ENCODE assay signal across 8 cellular contexts in genomic region chr22:39014723-39015121, GRCh38. TPM values are rescaled to one million over a fixed set of nuclear protein-coding genes. Genes with fewer than 3 reads are reported as not detected.
A peak's percentile ranks its signal among the peaks of the same experiment; 100 is the strongest.
DNase-seq lines count a peak whose midpoint lies in the region; ATAC-seq, FAIRE-seq and TF ChIP-seq lines count a peak whose summit lies in the region.
"Not testable (repeated sequence)": the region's sequence is repeated elsewhere in the genome, so short reads cannot be mapped to it uniquely, and the experiment has no call there.

No MANE protein-coding gene starts in this region.

- in situ Hi-C loops in K562 (cut with MboI): loop anchor here (5.0 to 25.0 kb wide), 2 partner anchors 103 to 952 kb away; partner anchors contain the start of gene PICK1

- 0% methylated on average over 6 of the region's 6 CpGs for WGBS in K562 (ENCODE audit: insufficient coverage, low coverage, missing lambda C conversion rate)
- WGBS in lung, 2 donors: 38 to 45% methylated on average over 6 of the region's 6 CpGs
- WGBS in prostate gland: 24% methylated on average over 6 of the region's 6 CpGs
- 48 to 56% methylated on average over 6 of the region's 6 CpGs for WGBS in thyroid gland, 2 donors

- peak; percentile 11 for FAIRE-seq in K562 (lab: Jason Lieb, UNC)

- peak; percentile 18; the same call in 2 of the 3 replicates for ATAC-seq in DND-41 (ENCODE audit: insufficient read depth, low read depth)
- ATAC-seq in activated CD4-positive, CD25-positive, alpha-beta regulatory T cell treated with anti-CD3 and anti-CD28 coated beads, Interleukin-2, amount 50 U/mL, for 24 hours: peak; percentile 20 to 28
- ATAC-seq in K562: peak; percentile 9; the same call in 1 of the 3 replicates
- ATAC-seq in lung (ENCODE audit: insufficient read depth, low FRiP score): not testable (repeated sequence)

- not testable (repeated sequence) for TF ChIP-seq CTCF in DND-41 (IDR thresholded peaks at IDR 0.05; ENCODE audit: borderline replicate concordance, extremely low read depth, low read length, poor library complexity, severe bottlenecking); K562 (IDR thresholded peaks at IDR 0.05 in 2 of 3, conservative IDR thresholded peaks at IDR 0.05 in 1 of 3; ENCODE audit: insufficient read depth in 2 of 3, low read depth in 1 of 3, low read length in 3 of 3); lung (IDR thresholded peaks at IDR 0.05; ENCODE audit: control extremely low read depth, extremely low read depth); prostate gland (IDR thresholded peaks at IDR 0.05); thyroid gland (IDR thresholded peaks at IDR 0.05)

- not testable (repeated sequence) for TF ChIP-seq RAD21 in K562 (CRISPR knock-in tag; conservative IDR thresholded peaks at IDR 0.05 in 1 of 2, IDR thresholded peaks at IDR 0.05 in 1 of 2)

- not testable (repeated sequence) for H3K36me3 ChIP-seq in DND-41 (ENCODE audit: insufficient read depth, low read length); lung (ENCODE audit: control insufficient read depth in 2 of 2, insufficient read depth in 2 of 2, low read length in 2 of 2); prostate gland; thyroid gland
- H3K36me3 ChIP-seq in K562 (ENCODE audit: control insufficient read depth, insufficient read depth, low read length): peaks cover 18% of the 10 kb centered on the region

- H2AFZ ChIP-seq in DND-41 (ENCODE audit: low read depth, low read length): peak overlapping the region; percentile 76
- not testable (repeated sequence) for H2AFZ ChIP-seq in K562 (ENCODE audit: low read depth, low read length)

- DNase-seq in DND-41; K562 (ENCODE audit: extremely low read depth in 1 of 4, low spot score in 3 of 4); lung (ENCODE audit: low spot score); prostate gland (ENCODE audit: low spot score); thyroid gland: not testable (repeated sequence)
- DNase-seq in M059J (ENCODE audit: low read depth) (peak; percentile 18), fibroblast of peridontal ligament (ENCODE audit: extremely low read depth) (peak; percentile 34)

- H3K4me2 ChIP-seq in DND-41 (ENCODE audit: insufficient read depth, low read length): peak overlapping the region; percentile 82
- H3K4me2 ChIP-seq in K562 (ENCODE audit: insufficient read depth, low read length): peak overlapping the region; percentile 87

- H3K27ac ChIP-seq in DND-41 (ENCODE audit: low read length): peak overlapping the region; percentile 74
- peak overlapping the region; percentile 89 for H3K27ac ChIP-seq in K562 (ENCODE audit: extremely low read depth, low read depth, low read length)
- peak overlapping the region in 1 of 2 donors; percentile 92 for H3K27ac ChIP-seq in lung (ENCODE audit: low read depth in 1 of 2, low read length in 1 of 2)
- H3K27ac ChIP-seq in prostate gland: peak overlapping the region; percentile 85 to 88
- H3K27ac ChIP-seq in thyroid gland: peak overlapping the region; percentile 41 to 80 (median 78)

- not testable (repeated sequence) for H3K27me3 ChIP-seq in DND-41 (ENCODE audit: insufficient read depth, low read length, poor library complexity); K562 (ENCODE audit: control insufficient read depth in 2 of 2, insufficient read depth in 2 of 2, low read length in 2 of 2); lung (ENCODE audit: control insufficient read depth, insufficient read depth); prostate gland (replicated peaks; ENCODE audit: insufficient read depth); thyroid gland

- H3K9ac ChIP-seq in DND-41 (ENCODE audit: low read depth, low read length) (peak overlapping the region; percentile 71), K562 (ENCODE audit: insufficient read depth in 1 of 2, low read depth in 2 of 2, low read length in 2 of 2) (peak overlapping the region; percentile 73 to 93)

- H3K4me1 ChIP-seq in DND-41 (ENCODE audit: insufficient read depth, low read length) (peaks cover 24% of the 10 kb centered on the region), K562 (replicated peaks in 1 of 2; ENCODE audit: control insufficient read depth in 2 of 2, insufficient read depth in 2 of 2, low read length in 2 of 2) (peaks cover 20 to 52% of the 10 kb centered on the region in 2 experiments; a peak in 4 of 5 replicates), thyroid gland (peaks cover 8 to 22% of the 10 kb centered on the region in 2 donors)
- H3K4me1 ChIP-seq in lung (ENCODE audit: control insufficient read depth in 2 of 2, insufficient read depth in 2 of 2, low read length in 2 of 2); prostate gland (replicated peaks): not testable (repeated sequence)

- peaks cover 11% of the 10 kb centered on the region for H3K79me2 ChIP-seq in DND-41 (ENCODE audit: insufficient read depth, low read length)
- H3K79me2 ChIP-seq in K562 (ENCODE audit: control insufficient read depth, insufficient read depth, low read length): peaks cover 35% of the 10 kb centered on the region

- H3K4me3 ChIP-seq in DND-41 (ENCODE audit: low read depth in 1 of 2, low read length in 2 of 2): peak overlapping the region; percentile 52 to 73
- peak overlapping the region; percentile 75 for H3K4me3 ChIP-seq in K562
- H3K4me3 ChIP-seq in lung: peak overlapping the region; percentile 47
- peak overlapping the region; percentile 38 to 39 for H3K4me3 ChIP-seq in prostate gland
- H3K4me3 ChIP-seq in thyroid gland (replicated peaks in 1 of 3): peak overlapping the region in 2 of 3 donors; percentile 16 to 36

- not testable (repeated sequence) for TF ChIP-seq POLR2A in K562 (conservative IDR thresholded peaks at IDR 0.05); prostate gland (IDR thresholded peaks at IDR 0.05); thyroid gland (IDR thresholded peaks at IDR 0.05)

- TF ChIP-seq EP300 in K562 (IDR thresholded peaks at IDR 0.05; ENCODE audit: low read length): not testable (repeated sequence)

- not testable (repeated sequence) for H3K9me1 ChIP-seq in K562 (ENCODE audit: control insufficient read depth, insufficient read depth, low read length)

- POLR2A ChIA-PET in K562 (lab: Yijun Ruan, JAX): interaction anchor here (0.5 kb wide), 1 partner anchor 21 kb away, joined by 3 read pairs; no protein-coding TSS in a partner anchor

- not testable (repeated sequence) for BruUV-seq in K562 (replicated peaks; lab: Mats Ljungman, UMichigan)

- H3K9me3 ChIP-seq in DND-41 (ENCODE audit: insufficient read depth, low read length, severe bottlenecking); K562 (replicated peaks; ENCODE audit: control insufficient read depth, insufficient read depth, low read depth, low read length); lung (ENCODE audit: control insufficient read depth in 2 of 2, insufficient read depth in 1 of 2, low read length in 1 of 2); prostate gland; thyroid gland: not testable (repeated sequence)

- intact Hi-C loops in K562 (cut with micrococcal nuclease) (loop anchor here (5.0 to 10.0 kb wide), 2 partner anchors 50 to 142 kb away; partner anchors contain the start of gene CBX6), prostate gland (cut with DNase I) (loop anchor here (10.0 kb wide), 2 partner anchors 110 to 300 kb away; partner anchors contain the start of gene RPL3)
- intact Hi-C loops in thyroid gland (cut with DNase I): not testable (repeated sequence)

- CTCF ChIA-PET in K562 (lab: Yijun Ruan, JAX; ENCODE audit: low intra/inter-chr PET ratio): not testable (repeated sequence)

- H4K20me1 ChIP-seq in DND-41 (ENCODE audit: insufficient read depth, low read length); K562 (replicated peaks; ENCODE audit: control insufficient read depth, insufficient read depth, low read length): not testable (repeated sequence)

RNA-seq across cellular contexts. Expression of gene APOBEC3C, which starts 0.7 kb away (rescaled TPM):
- total RNA-seq in M059J (2014; rRNA removed; shearing (Covaris generic)): 10.0 and 13.8 TPM in 2 replicates
- 12.1 and 20.9 TPM in 2 replicates for total RNA-seq in K562 (2011; cell fraction: chromatin; rRNA removed; ENCODE audit: low replicate concordance)
- total RNA-seq in K562 (2011; cell fraction: nucleolus; rRNA removed): 11.8 and 13.8 TPM in 2 replicates
- total RNA-seq in K562 (2011; cell fraction: nucleoplasm; rRNA removed): 19.7 and 42.2 TPM in 2 replicates
- total RNA-seq in K562 (2014; rRNA removed) (12.4 and 15.1 TPM in 2 replicates), K562 (2014; rRNA removed; fragmentation: Illumina TruSeq; extraction: Trizol) (14.4 and 15.6 TPM in 2 replicates), K562 (2015; rRNA removed; fragmentation: Illumina TruSeq; extraction: Trizol) (15.8 and 15.9 TPM in 2 replicates), K562 (2021) (90.1 and 90.9 TPM in 2 replicates), lung (10 to 100 TPM; 11.1 to 21.7 TPM), prostate gland (10 to 100 TPM; 21.4 to 52.3 TPM), thyroid gland (10 to 100 TPM in 1 of 4 donors, 1 to 10 TPM in 3; 8.3 to 14.4 (median 9.0) TPM)
- polyA plus RNA-seq in K562 (2011; rRNA removed) (44.4 and 54.7 TPM in 2 replicates), K562 (2014; fragmentation: Illumina TruSeq; extraction: Trizol) (116 and 118 TPM in 2 replicates), K562 (2014; fragmentation: Nextera tagmentation; extraction: Ambion mirVana) (100 to 1,000 TPM; 226 to 285 TPM), K562 (2014; rRNA removed) (55.5 and 59.8 TPM in 2 replicates), lung (10 to 100 TPM; 12.0 to 15.3 TPM)
- polyA plus RNA-seq in K562 (2011; cell fraction: cytosol; rRNA removed): 47.1 and 53.6 TPM in 2 replicates
- polyA plus RNA-seq in K562 (2011; cell fraction: nucleus; rRNA removed): 24.0 and 25.6 TPM in 2 replicates
- polyA plus RNA-seq in K562 (2012): 76.3 and 80.4 TPM in 2 replicates
- polyA minus RNA-seq in K562 (2011; rRNA and poly(A)+ RNA removed): 24.1 and 28.9 TPM in 2 replicates
- 30.9 and 31.5 TPM in 2 replicates for polyA minus RNA-seq in K562 (2011; cell fraction: cytosol; rRNA and poly(A)+ RNA removed)
- 4.7 and 7.6 TPM in 2 replicates for polyA minus RNA-seq in K562 (2011; cell fraction: nucleus; rRNA and poly(A)+ RNA removed)

RNA-seq across cellular contexts. Expression of gene APOBEC3D, which starts 6.2 kb away (rescaled TPM):
- total RNA-seq in M059J (2014; rRNA removed; shearing (Covaris generic)): 1.1 and 1.6 TPM in 2 replicates
- 10.1 and 16.3 TPM in 2 replicates for total RNA-seq in K562 (2011; cell fraction: chromatin; rRNA removed; ENCODE audit: low replicate concordance)
- total RNA-seq in K562 (2011; cell fraction: nucleolus; rRNA removed): 8.8 and 9.8 TPM in 2 replicates
- total RNA-seq in K562 (2011; cell fraction: nucleoplasm; rRNA removed): 10.0 and 11.8 TPM in 2 replicates
- total RNA-seq in K562 (2014; rRNA removed) (4.3 and 6.4 TPM in 2 replicates), K562 (2014; rRNA removed; fragmentation: Illumina TruSeq; extraction: Trizol) (3.0 and 3.7 TPM in 2 replicates), K562 (2015; rRNA removed; fragmentation: Illumina TruSeq; extraction: Trizol) (6.4 and 6.8 TPM in 2 replicates), K562 (2021) (9.1 and 9.6 TPM in 2 replicates), lung (1 to 10 TPM; 2.5 to 2.6 TPM), prostate gland (1 to 10 TPM in 1 of 2 donors, under 1 TPM in 1; 0.77 to 4.0 TPM), thyroid gland (1 to 10 TPM in 2 of 4 donors, under 1 TPM in 1, not detected in 1; 0.89 to 2.7 (median 1.1) TPM)
- polyA plus RNA-seq in K562 (2011; rRNA removed) (5.1 and 6.0 TPM in 2 replicates), K562 (2014; fragmentation: Illumina TruSeq; extraction: Trizol) (6.6 and 7.4 TPM in 2 replicates), K562 (2014; fragmentation: Nextera tagmentation; extraction: Ambion mirVana) (1 to 10 TPM; 4.7 to 8.4 TPM), K562 (2014; rRNA removed) (4.4 and 6.0 TPM in 2 replicates), lung (1 to 10 TPM; 1.4 to 1.7 TPM)
- polyA plus RNA-seq in K562 (2011; cell fraction: cytosol; rRNA removed): 4.1 and 8.9 TPM in 2 replicates
- 3.5 and 7.3 TPM in 2 replicates for polyA plus RNA-seq in K562 (2011; cell fraction: nucleus; rRNA removed)
- 7.0 and 7.2 TPM in 2 replicates for polyA plus RNA-seq in K562 (2012)
- 6.0 and 7.8 TPM in 2 replicates for polyA minus RNA-seq in K562 (2011; rRNA and poly(A)+ RNA removed)
- polyA minus RNA-seq in K562 (2011; cell fraction: cytosol; rRNA and poly(A)+ RNA removed): 2.6 and 5.6 TPM in 2 replicates
- polyA minus RNA-seq in K562 (2011; cell fraction: nucleus; rRNA and poly(A)+ RNA removed): 1.3 and 1.8 TPM in 2 replicates

RNA-seq across cellular contexts. Expression of gene APOBEC3F, which starts 25.9 kb away (rescaled TPM):
- total RNA-seq in M059J (2014; rRNA removed; shearing (Covaris generic)): 4.8 and 6.1 TPM in 2 replicates
- 10.6 and 19.4 TPM in 2 replicates for total RNA-seq in K562 (2011; cell fraction: chromatin; rRNA removed; ENCODE audit: low replicate concordance)
- 12.4 and 13.3 TPM in 2 replicates for total RNA-seq in K562 (2011; cell fraction: nucleolus; rRNA removed)
- 9.5 and 12.7 TPM in 2 replicates for total RNA-seq in K562 (2011; cell fraction: nucleoplasm; rRNA removed)
- total RNA-seq in K562 (2014; rRNA removed) (1.6 and 2.4 TPM in 2 replicates), K562 (2014; rRNA removed; fragmentation: Illumina TruSeq; extraction: Trizol) (0.80 and 1.1 TPM in 2 replicates), K562 (2015; rRNA removed; fragmentation: Illumina TruSeq; extraction: Trizol) (1.5 and 1.9 TPM in 2 replicates), K562 (2021) (3.3 and 5.0 TPM in 2 replicates), lung (10 to 100 TPM in 1 of 2 donors, 1 to 10 TPM in 1; 7.7 to 12.1 TPM), prostate gland (10 to 100 TPM in 1 of 2 donors, 1 to 10 TPM in 1; 4.4 to 28.3 TPM), thyroid gland (1 to 10 TPM; 2.5 to 6.0 (median 5.0) TPM)
- polyA plus RNA-seq in K562 (2011; rRNA removed) (1.6 TPM in 2 replicates), K562 (2014; fragmentation: Illumina TruSeq; extraction: Trizol) (2.2 and 2.7 TPM in 2 replicates), K562 (2014; fragmentation: Nextera tagmentation; extraction: Ambion mirVana) (1 to 10 TPM; 1.4 to 2.0 TPM), K562 (2014; rRNA removed) (1.7 and 4.0 TPM in 2 replicates), lung (1 to 10 TPM; 3.6 to 4.3 TPM)
- polyA plus RNA-seq in K562 (2011; cell fraction: cytosol; rRNA removed): 2.4 and 2.5 TPM in 2 replicates
- 2.4 and 2.7 TPM in 2 replicates for polyA plus RNA-seq in K562 (2011; cell fraction: nucleus; rRNA removed)
- polyA plus RNA-seq in K562 (2012): 2.3 and 2.9 TPM in 2 replicates
- 2.8 and 3.4 TPM in 2 replicates for polyA minus RNA-seq in K562 (2011; rRNA and poly(A)+ RNA removed)
- polyA minus RNA-seq in K562 (2011; cell fraction: cytosol; rRNA and poly(A)+ RNA removed): 0.73 and 2.1 TPM in 2 replicates
- polyA minus RNA-seq in K562 (2011; cell fraction: nucleus; rRNA and poly(A)+ RNA removed): 6.7 and 7.0 TPM in 2 replicates

RNA-seq across cellular contexts. Expression of gene APOBEC3B, which starts 32.6 kb away (rescaled TPM):
- 14.8 and 22.6 TPM in 2 replicates for total RNA-seq in M059J (2014; rRNA removed; shearing (Covaris generic))
- 5.5 and 9.0 TPM in 2 replicates for total RNA-seq in K562 (2011; cell fraction: chromatin; rRNA removed; ENCODE audit: low replicate concordance)
- 9.2 and 9.3 TPM in 2 replicates for total RNA-seq in K562 (2011; cell fraction: nucleolus; rRNA removed)
- total RNA-seq in K562 (2011; cell fraction: nucleoplasm; rRNA removed): 7.9 and 8.4 TPM in 2 replicates
- total RNA-seq in K562 (2014; rRNA removed) (29.3 and 38.4 TPM in 2 replicates), K562 (2014; rRNA removed; fragmentation: Illumina TruSeq; extraction: Trizol) (6.6 and 6.8 TPM in 2 replicates), K562 (2015; rRNA removed; fragmentation: Illumina TruSeq; extraction: Trizol) (5.9 and 7.1 TPM in 2 replicates), K562 (2021) (43.2 and 43.6 TPM in 2 replicates), lung (1 to 10 TPM; 1.0 to 4.5 TPM), prostate gland (1 to 10 TPM in 1 of 2 donors, under 1 TPM in 1; 0.91 to 1.5 TPM), thyroid gland (1 to 10 TPM in 3 of 4 donors, not detected in 1; 1.7 to 5.1 (median 2.9) TPM)
- polyA plus RNA-seq in K562 (2011; rRNA removed) (16.7 and 39.5 TPM in 2 replicates), K562 (2014; fragmentation: Illumina TruSeq; extraction: Trizol) (57.9 and 62.9 TPM in 2 replicates), K562 (2014; fragmentation: Nextera tagmentation; extraction: Ambion mirVana) (100 to 1,000 TPM; 160 to 166 TPM), K562 (2014; rRNA removed) (49.5 and 58.1 TPM in 2 replicates), lung (1 to 10 TPM; 2.7 to 4.4 TPM)
- 27.9 and 68.7 TPM in 2 replicates for polyA plus RNA-seq in K562 (2011; cell fraction: cytosol; rRNA removed)
- polyA plus RNA-seq in K562 (2011; cell fraction: nucleus; rRNA removed): 10.0 and 16.1 TPM in 2 replicates
- 41.8 and 64.6 TPM in 2 replicates for polyA plus RNA-seq in K562 (2012)
- 12.6 and 31.1 TPM in 2 replicates for polyA minus RNA-seq in K562 (2011; rRNA and poly(A)+ RNA removed)
- 10.2 and 18.5 TPM in 2 replicates for polyA minus RNA-seq in K562 (2011; cell fraction: cytosol; rRNA and poly(A)+ RNA removed)
- 3.0 TPM in 2 replicates for polyA minus RNA-seq in K562 (2011; cell fraction: nucleus; rRNA and poly(A)+ RNA removed)

RNA-seq across cellular contexts. Expression of gene APOBEC3A, which starts 57.3 kb away (rescaled TPM):
- not detected in 2 replicates for total RNA-seq in M059J (2014; rRNA removed; shearing (Covaris generic))
- total RNA-seq in K562 (2011; cell fraction: chromatin; rRNA removed; ENCODE audit: low replicate concordance): not detected in 2 replicates
- total RNA-seq in K562 (2011; cell fraction: nucleolus; rRNA removed): not detected in 2 replicates
- not detected in 2 replicates for total RNA-seq in K562 (2011; cell fraction: nucleoplasm; rRNA removed)
- total RNA-seq in K562 (2014; rRNA removed) (not detected in 2 replicates), K562 (2014; rRNA removed; fragmentation: Illumina TruSeq; extraction: Trizol) (not detected in 2 replicates), K562 (2015; rRNA removed; fragmentation: Illumina TruSeq; extraction: Trizol) (not detected in 2 replicates), K562 (2021) (not detected in 2 replicates), lung (10 to 100 TPM in 1 of 2 donors, 1 to 10 TPM in 1; 6.2 to 12.0 TPM), prostate gland (1 to 10 TPM in 1 of 2 donors, not detected in 1; 1.6 TPM), thyroid gland (under 1 TPM in 1 of 4 donors, not detected in 3; 0.67 TPM)
- polyA plus RNA-seq in K562 (2011; rRNA removed) (not detected in 2 replicates), K562 (2014; fragmentation: Illumina TruSeq; extraction: Trizol) (not detected in 2 replicates), K562 (2014; fragmentation: Nextera tagmentation; extraction: Ambion mirVana) (under 1 TPM in 1 of 2 experiments, not detected in 1; 0.04 TPM), K562 (2014; rRNA removed) (not detected in 2 replicates), lung (10 to 100 TPM in 1 of 2 donors, 1 to 10 TPM in 1; 1.1 to 68.3 TPM)
- polyA plus RNA-seq in K562 (2011; cell fraction: cytosol; rRNA removed): not detected in 2 replicates
- polyA plus RNA-seq in K562 (2011; cell fraction: nucleus; rRNA removed): not detected in 2 replicates
- polyA plus RNA-seq in K562 (2012): not detected in 2 replicates
- polyA minus RNA-seq in K562 (2011; rRNA and poly(A)+ RNA removed): not detected in 2 replicates
- polyA minus RNA-seq in K562 (2011; cell fraction: cytosol; rRNA and poly(A)+ RNA removed): not detected in 2 replicates
- not detected in 2 replicates for polyA minus RNA-seq in K562 (2011; cell fraction: nucleus; rRNA and poly(A)+ RNA removed)
